Comparison of ENCODE assay signal across 8 cellular contexts in the genomic region with DNA sequence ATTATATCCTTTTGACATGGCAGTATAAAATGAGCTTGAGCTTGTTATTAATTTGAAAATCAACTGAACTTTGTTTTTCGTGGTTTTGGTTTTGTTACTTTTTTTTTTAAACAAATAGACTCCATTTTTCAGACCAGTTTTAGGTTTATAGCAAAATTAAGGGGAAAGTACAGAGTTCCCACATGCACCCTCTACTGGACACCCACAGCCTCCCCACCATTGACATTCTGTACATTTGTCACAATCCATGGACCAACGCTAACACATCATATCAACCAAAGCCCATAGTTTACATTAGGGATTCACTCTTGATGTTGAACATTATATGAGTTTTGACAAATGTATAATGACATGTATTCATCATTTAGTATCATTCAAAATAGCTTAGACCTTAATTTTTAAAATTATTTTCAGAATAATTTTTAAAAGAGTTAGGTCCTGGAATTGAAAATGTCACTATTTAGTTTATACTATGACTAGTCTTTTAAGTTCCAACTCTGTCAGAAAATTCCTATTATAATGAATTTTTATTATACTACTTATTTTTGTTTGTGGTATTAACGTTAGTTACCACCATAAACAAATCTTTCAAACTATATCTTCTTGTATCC. TPM values are rescaled to one million over a fixed set of nuclear protein-coding genes. Genes with fewer than 3 reads are reported as not detected.
DNase-seq lines count a peak whose midpoint lies in the region; ATAC-seq and TF ChIP-seq lines count a peak whose summit lies in the region.

No MANE protein-coding gene starts in this region.

- H3K9me3 ChIP-seq in liver (ENCODE audit: control insufficient read depth in 4 of 4, low read length in 3 of 4): no peaks in the 10 kb centered on the region

- no peak overlapping the region for H3K27ac ChIP-seq in liver (ENCODE audit: low read depth in 1 of 2, low read length in 2 of 2)

- POLR2A ChIA-PET in HEK293T (lab: Yijun Ruan, JAX): no interaction called here

- H3K4me3 Mint-ChIP-seq in activated naive CD8-positive, alpha-beta T cell treated with anti-CD3 and anti-CD28 coated beads, Interleukin-2, amount 50 U/mL, for 24 hours: no peak overlapping the region

- no peaks in the 10 kb centered on the region for H3K36me3 Mint-ChIP-seq in activated naive CD8-positive, alpha-beta T cell treated with anti-CD3 and anti-CD28 coated beads, Interleukin-2, amount 50 U/mL, for 24 hours (ENCODE audit: low read depth)

- H3K9me3 Mint-ChIP-seq in activated naive CD8-positive, alpha-beta T cell treated with anti-CD3 and anti-CD28 coated beads, Interleukin-2, amount 50 U/mL, for 24 hours: no peaks in the 10 kb centered on the region

- H3K4me1 Mint-ChIP-seq in activated naive CD8-positive, alpha-beta T cell treated with anti-CD3 and anti-CD28 coated beads, Interleukin-2, amount 50 U/mL, for 24 hours: no peaks in the 10 kb centered on the region

- H3K27ac Mint-ChIP-seq in activated naive CD8-positive, alpha-beta T cell treated with anti-CD3 and anti-CD28 coated beads, Interleukin-2, amount 50 U/mL, for 24 hours: no peak overlapping the region

- CTCF ChIA-PET in HEK293T (lab: Yijun Ruan, JAX): interaction anchor here (0.6 to 1.5 kb wide), 7 partner anchors 13 to 1561 kb away, joined by 3 to 8 read pairs (median 4); no protein-coding TSS in a partner anchor

- no peaks in the 10 kb centered on the region for H3K36me3 ChIP-seq in liver (ENCODE audit: control insufficient read depth in 4 of 4, insufficient read depth in 3 of 4, low read depth in 1 of 4, low read length in 3 of 4)

- H3K27me3 Mint-ChIP-seq in activated naive CD8-positive, alpha-beta T cell treated with anti-CD3 and anti-CD28 coated beads, Interleukin-2, amount 50 U/mL, for 24 hours: no peaks in the 10 kb centered on the region

- ATAC-seq in HG03432 (IDR thresholded peaks at IDR 0.05; ENCODE audit: unreplicated experiment) (no peak), GM19324 (IDR thresholded peaks at IDR 0.05; ENCODE audit: low FRiP score, unreplicated experiment) (no peak)
- no peak for ATAC-seq in activated naive CD8-positive, alpha-beta T cell treated with anti-CD3 and anti-CD28 coated beads, Interleukin-2, amount 50 U/mL, for 24 hours

- H3K4me3 ChIP-seq in WI38 (ENCODE audit: low read depth, low read length) (no peak overlapping the region), liver (ENCODE audit: low read depth in 1 of 3, low read length in 3 of 3) (no peak overlapping the region)

- peak; percentile 33; the same call in 1 of the 2 replicates for TF ChIP-seq CTCF in WI38 (IDR thresholded peaks at IDR 0.05; ENCODE audit: low read depth, low read length)
- TF ChIP-seq CTCF in liver (IDR thresholded peaks at IDR 0.05; ENCODE audit: low read depth, low read length, missing input control): peak; percentile 17

- H3K4me1 ChIP-seq in liver (ENCODE audit: control insufficient read depth in 4 of 4, insufficient read depth in 4 of 4, low read length in 3 of 4): no peaks in the 10 kb centered on the region

- peak; percentile 23 to 30 for TF ChIP-seq RAD21 in liver (IDR thresholded peaks at IDR 0.05)

- H3K27me3 ChIP-seq in liver (ENCODE audit: control insufficient read depth in 4 of 4, insufficient read depth in 4 of 4, low read length in 3 of 4): no peaks in the 10 kb centered on the region

- 72% methylated on average over 3 of the region's 3 CpGs for WGBS in liver

- H3K9ac ChIP-seq in liver (ENCODE audit: low read depth in 1 of 2, low read length in 2 of 2): no peak overlapping the region

- peak; percentile 40 for DNase-seq in DMS 273 (lab: John Stamatoyannopoulos, UW; ENCODE audit: unreplicated experiment)
- peak; percentile 30 for DNase-seq in HEK293T (ENCODE audit: extremely low spot score)
- DNase-seq in activated naive CD8-positive, alpha-beta T cell treated with anti-CD3 and anti-CD28 coated beads, Interleukin-2, amount 50 U/mL, for 24 hours: no peak
- DNase-seq in anterior cingulate cortex (lab: John Stamatoyannopoulos, UW): no peak

TF ChIP-seq in HEK293T, 16 proteins besides CTCF, POLR2A, EP300 and RAD21:
- TF ChIP-seq NFRKB (IDR thresholded peaks at IDR 0.05): no peak
- no peak for TF ChIP-seq SP1 (IDR thresholded peaks at IDR 0.05)
- TF ChIP-seq ZNF384 (IDR thresholded peaks at IDR 0.05): no peak
- no peak for TF ChIP-seq L3MBTL2 (conservative IDR thresholded peaks at IDR 0.05)
- TF ChIP-seq, protein P1, sequence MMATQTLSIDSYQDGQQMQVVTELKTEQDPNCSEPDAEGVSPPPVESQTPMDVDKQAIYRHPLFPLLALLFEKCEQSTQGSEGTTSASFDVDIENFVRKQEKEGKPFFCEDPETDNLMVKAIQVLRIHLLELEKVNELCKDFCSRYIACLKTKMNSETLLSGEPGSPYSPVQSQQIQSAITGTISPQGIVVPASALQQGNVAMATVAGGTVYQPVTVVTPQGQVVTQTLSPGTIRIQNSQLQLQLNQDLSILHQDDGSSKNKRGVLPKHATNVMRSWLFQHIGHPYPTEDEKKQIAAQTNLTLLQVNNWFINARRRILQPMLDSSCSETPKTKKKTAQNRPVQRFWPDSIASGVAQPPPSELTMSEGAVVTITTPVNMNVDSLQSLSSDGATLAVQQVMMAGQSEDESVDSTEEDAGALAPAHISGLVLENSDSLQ (IDR thresholded peaks at IDR 0.05): no peak
- no peak for TF ChIP-seq FOXK2 (IDR thresholded peaks at IDR 0.05)

TF ChIP-seq in liver, 16 proteins besides CTCF, POLR2A, EP300 and RAD21:
- TF ChIP-seq EGR1 (IDR thresholded peaks at IDR 0.05; ENCODE audit: low read depth in 2 of 2) (no peak), NR2F2 (IDR thresholded peaks at IDR 0.05) (no peak), REST (IDR thresholded peaks at IDR 0.05) (no peak), TAF1 (conservative IDR thresholded peaks at IDR 0.05) (no peak), FOXA2 (IDR thresholded peaks at IDR 0.05) (no peak), HNF4A (conservative IDR thresholded peaks at IDR 0.05) (no peak), FOXA1 (IDR thresholded peaks at IDR 0.05) (no peak), SP1 (IDR thresholded peaks at IDR 0.05) (no peak), YY1 (IDR thresholded peaks at IDR 0.05) (no peak), HNF4G (IDR thresholded peaks at IDR 0.05) (no peak), RXRA (IDR thresholded peaks at IDR 0.05) (no peak), JUND (IDR thresholded peaks at IDR 0.05) (no peak), MAX (IDR thresholded peaks at IDR 0.05) (no peak)
- TF ChIP-seq, protein P2, sequence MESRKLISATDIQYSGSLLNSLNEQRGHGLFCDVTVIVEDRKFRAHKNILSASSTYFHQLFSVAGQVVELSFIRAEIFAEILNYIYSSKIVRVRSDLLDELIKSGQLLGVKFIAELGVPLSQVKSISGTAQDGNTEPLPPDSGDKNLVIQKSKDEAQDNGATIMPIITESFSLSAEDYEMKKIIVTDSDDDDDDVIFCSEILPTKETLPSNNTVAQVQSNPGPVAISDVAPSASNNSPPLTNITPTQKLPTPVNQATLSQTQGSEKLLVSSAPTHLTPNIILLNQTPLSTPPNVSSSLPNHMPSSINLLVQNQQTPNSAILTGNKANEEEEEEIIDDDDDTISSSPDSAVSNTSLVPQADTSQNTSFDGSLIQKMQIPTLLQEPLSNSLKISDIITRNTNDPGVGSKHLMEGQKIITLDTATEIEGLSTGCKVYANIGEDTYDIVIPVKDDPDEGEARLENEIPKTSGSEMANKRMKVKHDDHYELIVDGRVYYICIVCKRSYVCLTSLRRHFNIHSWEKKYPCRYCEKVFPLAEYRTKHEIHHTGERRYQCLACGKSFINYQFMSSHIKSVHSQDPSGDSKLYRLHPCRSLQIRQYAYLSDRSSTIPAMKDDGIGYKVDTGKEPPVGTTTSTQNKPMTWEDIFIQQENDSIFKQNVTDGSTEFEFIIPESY (IDR thresholded peaks at IDR 0.05): no peak
- TF ChIP-seq, protein P3, sequence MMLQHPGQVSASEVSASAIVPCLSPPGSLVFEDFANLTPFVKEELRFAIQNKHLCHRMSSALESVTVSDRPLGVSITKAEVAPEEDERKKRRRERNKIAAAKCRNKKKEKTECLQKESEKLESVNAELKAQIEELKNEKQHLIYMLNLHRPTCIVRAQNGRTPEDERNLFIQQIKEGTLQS (IDR thresholded peaks at IDR 0.05): no peak

RNA-seq across cellular contexts. Expression of gene JMY, which starts 35.3 kb away (rescaled TPM):
- 1 to 10 TPM; 8.6 to 9.7 TPM for total RNA-seq in liver
- 1 to 10 TPM; 2.4 to 3.8 TPM for polyA plus RNA-seq in liver

Comparison
In these comparisons a context has a peak if more than half of its experiments do, and no peak if none do; other contexts are left out.
1. DNase-seq: peak in DMS 273 (single experiment) and HEK293T (single experiment); none in activated naive CD8-positive, alpha-beta T cell treated with anti-CD3 and anti-CD28 coated beads, Interleukin-2, amount 50 U/mL, for 24 hours (single experiment) and anterior cingulate cortex (0 of 58).